In the genomic region with DNA sequence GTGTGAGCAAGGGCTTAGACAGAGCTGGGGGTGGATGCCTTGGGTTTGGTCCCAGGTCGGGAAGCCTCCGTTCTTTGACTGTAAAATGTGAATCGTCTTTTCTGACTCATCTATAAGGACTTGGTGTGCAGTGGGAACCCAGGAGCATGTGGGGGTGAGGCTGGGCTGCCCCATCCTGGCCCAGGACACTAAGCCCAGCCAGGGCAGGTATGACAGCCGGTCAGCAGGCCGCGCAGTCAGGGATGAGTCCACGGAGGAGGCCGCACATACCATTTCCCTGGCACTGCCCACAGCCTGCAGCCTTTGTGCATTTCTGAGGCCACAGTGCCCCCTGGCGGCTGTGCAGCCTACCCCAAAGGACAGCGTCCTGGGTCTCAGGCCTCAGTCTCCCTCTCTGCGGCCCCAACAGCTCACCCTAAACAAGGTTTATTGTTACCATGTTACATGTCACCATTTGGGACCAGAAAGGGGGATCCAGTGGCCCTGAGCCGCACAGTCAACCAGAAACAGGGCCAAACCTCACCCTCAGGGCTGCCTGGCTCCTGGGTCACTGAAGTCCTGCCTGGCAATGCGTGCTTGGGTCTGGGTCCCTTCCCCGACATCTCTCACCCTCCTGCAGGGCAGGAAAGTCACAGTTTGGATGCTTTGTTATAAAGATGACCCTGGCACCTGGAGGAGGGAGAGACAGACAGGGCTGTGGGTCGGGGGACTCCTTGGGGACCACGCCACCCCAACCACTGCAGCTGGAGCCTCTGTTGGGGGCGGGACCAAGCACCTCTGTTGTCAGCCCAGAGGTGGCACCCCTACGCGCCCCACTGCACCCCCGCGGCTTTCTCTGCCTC, we compare ENCODE assay signal across 9 cellular contexts. TPM values are rescaled to one million over a fixed set of nuclear protein-coding genes. Genes with fewer than 3 reads are reported as not detected.
A peak's percentile ranks its signal among the peaks of the same experiment; 100 is the strongest.
DNase-seq lines count a peak whose midpoint lies in the region; ATAC-seq, FAIRE-seq and TF ChIP-seq lines count a peak whose summit lies in the region.
"Had no signal": no experiment of that assay in that cellular context is flagged by ENCODE, and none has a peak within 500 bp of the region (broad histone marks: within the 10 kb centered on the region; RNA-seq: fewer than 3 reads in every experiment).

No MANE protein-coding gene starts in this region.

- intact Hi-C loops in head of caudate nucleus (cut with DNase I): loop anchor here (2.0 kb wide), 1 partner anchor 729 kb away; no protein-coding TSS in a partner anchor

- TF ChIP-seq CTCF in progenitor cell of endocrine pancreas (IDR thresholded peaks at IDR 0.05; ENCODE audit: unreplicated experiment): peak; percentile 94

- no peaks in the 10 kb centered on the region for H3K36me3 Mint-ChIP-seq in activated naive CD4-positive, alpha-beta T cell treated with anti-CD3 and anti-CD28 coated beads, Interleukin-2, amount 50 U/mL, for 72 hours
- no peaks in the 10 kb centered on the region for H3K36me3 Mint-ChIP-seq in progenitor cell of endocrine pancreas (ENCODE audit: insufficient read depth)

- H3K4me3 Mint-ChIP-seq in progenitor cell of endocrine pancreas (ENCODE audit: low read depth): no peak overlapping the region

- DNase-seq in ELF-1 (ENCODE audit: low read depth, low spot score) (peak; percentile 85), HuH-7.5 (ENCODE audit: low spot score) (peak; percentile 93), head of caudate nucleus (peak; percentile 54 to 93 (median 82)), progenitor cell of endocrine pancreas (ENCODE audit: low spot score, unreplicated experiment) (peak; percentile 76), urothelium cell line (ENCODE audit: low spot score) (peak; percentile 96)
- peak in 1 of 2 donors; percentile 87 for DNase-seq in activated naive CD4-positive, alpha-beta T cell treated with anti-CD3 and anti-CD28 coated beads, Interleukin-2, amount 50 U/mL, for 72 hours (ENCODE audit: low spot score in 2 of 2)

- no peak overlapping the region for H3K27ac Mint-ChIP-seq in activated naive CD4-positive, alpha-beta T cell treated with anti-CD3 and anti-CD28 coated beads, Interleukin-2, amount 50 U/mL, for 72 hours
- peak overlapping the region; percentile 81 for H3K27ac Mint-ChIP-seq in progenitor cell of endocrine pancreas

- H3K27me3 Mint-ChIP-seq in progenitor cell of endocrine pancreas: peaks cover 6% of the 10 kb centered on the region

- H3K4me1 Mint-ChIP-seq in progenitor cell of endocrine pancreas (ENCODE audit: low read depth): no peaks in the 10 kb centered on the region

- no peaks in the 10 kb centered on the region for H3K9me3 Mint-ChIP-seq in activated naive CD4-positive, alpha-beta T cell treated with anti-CD3 and anti-CD28 coated beads, Interleukin-2, amount 50 U/mL, for 72 hours
- no peaks in the 10 kb centered on the region for H3K9me3 Mint-ChIP-seq in progenitor cell of endocrine pancreas (ENCODE audit: low read depth)

- ATAC-seq in SK-N-SH treated with all-trans-retinoic acid at 6 μM for 48 hours (peak; percentile 94), HG03139 (IDR thresholded peaks at IDR 0.05; ENCODE audit: unreplicated experiment) (no peak)
- peak; percentile 88 to 91 for ATAC-seq in activated naive CD4-positive, alpha-beta T cell treated with anti-CD3 and anti-CD28 coated beads, Interleukin-2, amount 50 U/mL, for 72 hours

- FAIRE-seq in urothelium cell line (lab: Jason Lieb, UNC): peak; percentile 87
- FAIRE-seq: endometrium had no signal

TF ChIP-seq in SK-N-SH treated with all-trans-retinoic acid at 6 μM for 48 hours, 23 proteins besides CTCF, POLR2A, EP300 and RAD21:
- TF ChIP-seq GLIS3 (CRISPR knock-in tag; IDR thresholded peaks at IDR 0.05): no peak
- 0 out of 2 replicates have a peak, but pooled peaks have one; percentile 30 for TF ChIP-seq ZNF70 (CRISPR knock-in tag; IDR thresholded peaks at IDR 0.05)

RNA-seq across cellular contexts. Expression of gene SH2B2, which starts 14.4 kb away (rescaled TPM):
- 1 to 10 TPM in 1 of 2 donors, under 1 TPM in 1; 0.84 to 6.3 TPM for total RNA-seq in activated naive CD4-positive, alpha-beta T cell treated with anti-CD3 and anti-CD28 coated beads, Interleukin-2, amount 50 U/mL, for 72 hours
- 11.2 and 11.5 TPM in 2 replicates for total RNA-seq in progenitor cell of endocrine pancreas
